Comparison of ENCODE assay signal across 8 cellular contexts in the genomic region with DNA sequence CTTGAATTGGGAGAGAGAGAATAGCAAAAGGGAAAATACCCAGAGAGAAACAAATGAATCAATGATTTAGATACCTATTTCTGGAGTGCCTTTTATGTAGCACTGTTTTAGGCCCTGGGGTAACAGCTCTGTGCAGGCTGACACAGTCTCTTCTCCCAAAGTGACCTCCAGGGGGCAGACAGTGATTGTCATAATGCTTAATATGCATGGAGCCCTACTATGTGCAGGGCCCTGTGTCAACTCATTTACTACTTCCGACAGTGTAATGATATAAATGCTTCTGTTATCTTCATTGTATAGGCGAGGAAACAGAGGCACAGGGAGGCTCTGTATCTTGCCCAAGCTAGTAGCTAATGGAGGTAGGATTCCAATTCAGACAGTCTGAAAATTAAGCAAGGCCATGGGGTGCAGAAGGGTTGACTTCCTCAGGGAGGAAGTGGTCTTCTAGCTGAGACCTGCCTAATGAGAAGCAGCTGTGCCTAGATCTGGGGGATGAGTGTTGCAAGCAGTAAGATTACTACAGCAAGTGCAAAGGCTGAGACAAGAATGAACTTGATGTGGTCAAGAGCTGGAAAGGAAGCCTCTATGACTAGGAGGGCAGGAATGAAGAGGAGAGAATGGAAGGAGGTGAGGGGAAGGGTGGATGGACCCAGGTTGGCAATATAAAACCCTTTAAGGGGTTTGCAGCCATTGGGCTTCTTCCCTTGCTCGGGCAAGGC. TPM values are rescaled to one million over a fixed set of nuclear protein-coding genes. Genes with fewer than 3 reads are reported as not detected.
DNase-seq lines count a peak whose midpoint lies in the region; TF ChIP-seq lines count a peak whose summit lies in the region.

No MANE protein-coding gene starts in this region.

- H2AFZ ChIP-seq in hepatocyte, result no peak overlapping the region

- H3K4me3 Mint-ChIP-seq in endothelial cell (ENCODE audit: unreplicated experiment), result no peak overlapping the region

- no peaks in the 10 kb centered on the region for H3K9me3 Mint-ChIP-seq in endothelial cell (ENCODE audit: unreplicated experiment)

- WGBS in hepatocyte (ENCODE audit: low lambda C conversion rate, missing lambda C conversion rate), result 96% methylated on average over 3 of the region's 3 CpGs
- 96 to 98% methylated on average over 3 of the region's 3 CpGs for WGBS in tibial nerve, 2 donors

- DNase-seq in AML-193 (lab: John Stamatoyannopoulos, UW), result peak; percentile 80 to 87
- DNase-seq in HPDE6-E6E7 (ENCODE audit: extremely low spot score), result peak; percentile 74
- DNase-seq in SW480 (ENCODE audit: low spot score), result peak; percentile 86
- DNase-seq in hepatocyte (ENCODE audit: low spot score), result no peak
- DNase-seq in stimulated activated CD4-positive, alpha-beta T cell treated with anti-CD3 and anti-CD28 coated beads, Interleukin-4, amount 100 ng/mL, for 4 hours, result no peak
- DNase-seq in endothelial cell (ENCODE audit: low spot score), result no peak
- no peak for DNase-seq in DMS53 (lab: John Stamatoyannopoulos, UW)
- no peak for DNase-seq in tibial nerve (ENCODE audit: low spot score in 2 of 2)

- no peak overlapping the region for H3K4me2 ChIP-seq in hepatocyte

- no peaks in the 10 kb centered on the region for H3K36me3 Mint-ChIP-seq in endothelial cell (ENCODE audit: low read depth, unreplicated experiment)

- peaks cover 8% of the 10 kb centered on the region for H3K4me1 Mint-ChIP-seq in endothelial cell (ENCODE audit: unreplicated experiment)

- no peaks in the 10 kb centered on the region for H3K9me2 ChIP-seq in hepatocyte (replicated peaks; ENCODE audit: insufficient read depth)

- no peak for TF ChIP-seq EP300 in tibial nerve (IDR thresholded peaks at IDR 0.05)

- H3K4me3 ChIP-seq in hepatocyte (no peak overlapping the region), tibial nerve (no peak overlapping the region)

- TF ChIP-seq CTCF in hepatocyte (IDR thresholded peaks at IDR 0.05; ENCODE audit: poor library complexity), result peak; percentile 25
- TF ChIP-seq CTCF in endothelial cell (IDR thresholded peaks at IDR 0.05; ENCODE audit: unreplicated experiment), result no peak
- no peak for TF ChIP-seq CTCF in tibial nerve (IDR thresholded peaks at IDR 0.05)

- no peaks in the 10 kb centered on the region for H3K79me2 ChIP-seq in hepatocyte

- H3K9me3 ChIP-seq in hepatocyte (ENCODE audit: low read depth), result no peaks in the 10 kb centered on the region
- no peaks in the 10 kb centered on the region for H3K9me3 ChIP-seq in tibial nerve

- H3K27ac ChIP-seq in hepatocyte (no peak overlapping the region), tibial nerve (no peak overlapping the region)

- H3K27me3 Mint-ChIP-seq in endothelial cell (ENCODE audit: unreplicated experiment), result peaks cover 8% of the 10 kb centered on the region

- H3K4me1 ChIP-seq in hepatocyte (ENCODE audit: insufficient read depth), result no peaks in the 10 kb centered on the region
- H3K4me1 ChIP-seq in tibial nerve, result peaks cover 0 to 10% (median 5%) of the 10 kb centered on the region in 4 donors

- no peaks in the 10 kb centered on the region for H4K20me1 ChIP-seq in hepatocyte (ENCODE audit: insufficient read depth, poor library complexity, severe bottlenecking)

- no peak for TF ChIP-seq POLR2A in tibial nerve (IDR thresholded peaks at IDR 0.05)

- H3K27ac Mint-ChIP-seq in endothelial cell (ENCODE audit: unreplicated experiment), result no peak overlapping the region

- H3K27me3 ChIP-seq in hepatocyte, result no peaks in the 10 kb centered on the region
- H3K27me3 ChIP-seq in tibial nerve, result peaks cover 2 to 6% of the 10 kb centered on the region in 2 donors

- H3K36me3 ChIP-seq in hepatocyte (replicated peaks; ENCODE audit: insufficient read depth, low read depth) (no peaks in the 10 kb centered on the region), tibial nerve (no peaks in the 10 kb centered on the region)

RNA-seq across cellular contexts. Expression of a gene that starts 16.2 kb away (rescaled TPM):
- total RNA-seq in hepatocyte (53.6 and 70.2 TPM in 2 replicates), endothelial cell (ENCODE audit: unreplicated experiment) (23.6 TPM), tibial nerve (1 to 10 TPM in 3 of 4 donors, under 1 TPM in 1; 0.42 to 4.3 (median 2.3) TPM)
- polyA plus RNA-seq in hepatocyte, result 154 and 164 TPM in 2 replicates

RNA-seq across cellular contexts. Expression of a gene that starts 23.9 kb away (rescaled TPM):
- total RNA-seq in hepatocyte (23.9 and 39.1 TPM in 2 replicates), endothelial cell (ENCODE audit: unreplicated experiment) (1.1 TPM), tibial nerve (1 to 10 TPM in 3 of 4 donors, under 1 TPM in 1; 0.98 to 8.1 (median 3.4) TPM)
- polyA plus RNA-seq in hepatocyte, result 50.1 and 65.5 TPM in 2 replicates

Comparison
In these comparisons a context has a peak if more than half of its experiments do, and no peak if none do; other contexts are left out.
1. DNase-seq: peak in AML-193 (2 of 2), HPDE6-E6E7 (single experiment) and SW480 (single experiment); none in hepatocyte (single experiment), stimulated activated CD4-positive, alpha-beta T cell treated with anti-CD3 and anti-CD28 coated beads, Interleukin-4, amount 100 ng/mL, for 4 hours (0 of 2), endothelial cell (single experiment), DMS53 (single experiment) and tibial nerve (0 of 2).